ENCODE assay signal across 9 cellular contexts in genomic region chr22:44658371-44658953, GRCh38. TPM values are rescaled to one million over a fixed set of nuclear protein-coding genes. Genes with fewer than 3 reads are reported as not detected.
DNase-seq lines count a peak whose midpoint lies in the region; ATAC-seq lines count a peak whose summit lies in the region.
"Had no signal": no experiment of that assay in that cellular context is flagged by ENCODE, and none has a peak within 500 bp of the region (broad histone marks: within the 10 kb centered on the region; RNA-seq: fewer than 3 reads in every experiment).

No MANE protein-coding gene starts in this region.

- DNase-seq in G401 (ENCODE audit: low spot score), result peak; percentile 78
- DNase-seq in amygdala (lab: John Stamatoyannopoulos, UW), result peak in 33 of 56 donors; percentile 23 to 79 (median 52)
- peak; percentile 72 for DNase-seq in Right ventricle myocardium superior
- peak; percentile 81 for DNase-seq in retina
- DNase-seq in NOMO-1 (lab: John Stamatoyannopoulos, UW; ENCODE audit: unreplicated experiment in 2 of 2), result no peak
- DNase-seq in NCI-H345 treated with DMSO at 0.1 percent for 48 hours (lab: John Stamatoyannopoulos, UW; ENCODE audit: unreplicated experiment), result no peak
- DNase-seq in stimulated activated CD4-positive, alpha-beta T cell treated with anti-CD3 and anti-CD28 coated beads, Interleukin-2, amount 100 ng/mL, for 24 hours, result no peak
- DNase-seq in NCI-H1930 (lab: John Stamatoyannopoulos, UW), result no peak
- DNase-seq: central memory CD4-positive, alpha-beta T cell had no signal

- ATAC-seq in Right ventricle myocardium superior (ENCODE audit: poor library complexity), result peak; percentile 84

- intact Hi-C loops in Right ventricle myocardium superior (cut with DNase I), result no loop called here

- in situ Hi-C loops in G401 (cut with HindIII; ENCODE audit: low sequenced_read_pairs), result no loop called here

RNA-seq across cellular contexts. Expression of gene PRR5, which starts 43.5 kb away (rescaled TPM):
- 46.5 and 57.9 TPM in 2 replicates for total RNA-seq in G401 (2014; rRNA removed; shearing (Covaris generic))
- 2.9 TPM for total RNA-seq in Right ventricle myocardium superior

Comparison
In these comparisons a context has a peak if more than half of its experiments do, and no peak if none do; other contexts are left out.
1. DNase-seq: peak in G401 (single experiment), amygdala (33 of 56), Right ventricle myocardium superior (single experiment) and retina (single experiment); none in NOMO-1 (0 of 2), NCI-H345 treated with DMSO at 0.1 percent for 48 hours (single experiment), stimulated activated CD4-positive, alpha-beta T cell treated with anti-CD3 and anti-CD28 coated beads, Interleukin-2, amount 100 ng/mL, for 24 hours (0 of 2) and NCI-H1930 (0 of 2).
2. RNA of gene PRR5, which starts 43.5 kb away (total RNA-seq): 46.5 to 57.9 TPM in G401; 2.9 TPM in Right ventricle myocardium superior (single experiment); every median in the first group is over 10 times any median in the second.